Comparison of ENCODE assay signal across 1 cellular context in the genomic region with DNA sequence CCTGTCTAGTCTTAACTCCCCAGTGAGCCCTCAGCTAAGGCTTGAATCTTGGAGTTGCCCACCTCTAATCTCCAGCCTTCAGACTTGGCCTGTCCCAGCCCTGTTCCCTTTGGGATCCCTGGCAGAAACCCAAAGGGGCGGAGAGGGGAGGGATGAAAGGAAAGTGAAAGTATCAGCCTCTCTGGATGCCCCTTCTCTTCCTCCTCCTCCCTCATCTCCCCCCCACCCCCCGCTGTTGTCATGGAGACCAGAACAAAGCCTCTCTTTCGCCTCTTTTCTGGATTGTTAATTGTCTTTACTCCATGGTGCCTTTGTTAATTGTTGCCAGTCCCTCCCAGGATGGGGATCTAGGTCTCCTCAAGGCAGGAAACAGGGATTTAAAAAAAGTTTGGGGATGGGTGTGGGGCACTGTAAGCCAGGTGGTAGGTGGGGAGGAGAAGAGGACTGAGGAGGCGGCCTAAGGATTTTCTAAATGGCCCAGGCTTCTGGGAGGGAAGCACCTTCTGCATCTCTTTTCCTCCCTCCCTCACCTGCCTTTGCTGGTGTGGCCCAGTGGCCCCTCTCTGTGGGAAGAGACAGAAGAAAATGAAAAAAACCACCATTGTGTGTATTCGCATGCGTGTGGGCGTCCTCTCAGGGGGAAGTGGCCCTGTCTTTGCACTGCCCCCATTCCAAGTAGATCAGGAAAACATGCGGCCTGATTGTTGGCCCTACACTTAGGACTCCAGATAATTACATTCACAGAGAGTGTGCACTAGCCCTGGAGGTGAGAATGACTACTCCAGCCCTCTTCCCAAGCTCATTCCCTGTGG.
TF ChIP-seq lines count a peak whose summit lies in the region.

No MANE protein-coding gene starts in this region.

TF ChIP-seq in WTC11, 78 proteins besides CTCF, POLR2A, EP300 and RAD21 (continued from another document):
- TF ChIP-seq, protein P1, sequence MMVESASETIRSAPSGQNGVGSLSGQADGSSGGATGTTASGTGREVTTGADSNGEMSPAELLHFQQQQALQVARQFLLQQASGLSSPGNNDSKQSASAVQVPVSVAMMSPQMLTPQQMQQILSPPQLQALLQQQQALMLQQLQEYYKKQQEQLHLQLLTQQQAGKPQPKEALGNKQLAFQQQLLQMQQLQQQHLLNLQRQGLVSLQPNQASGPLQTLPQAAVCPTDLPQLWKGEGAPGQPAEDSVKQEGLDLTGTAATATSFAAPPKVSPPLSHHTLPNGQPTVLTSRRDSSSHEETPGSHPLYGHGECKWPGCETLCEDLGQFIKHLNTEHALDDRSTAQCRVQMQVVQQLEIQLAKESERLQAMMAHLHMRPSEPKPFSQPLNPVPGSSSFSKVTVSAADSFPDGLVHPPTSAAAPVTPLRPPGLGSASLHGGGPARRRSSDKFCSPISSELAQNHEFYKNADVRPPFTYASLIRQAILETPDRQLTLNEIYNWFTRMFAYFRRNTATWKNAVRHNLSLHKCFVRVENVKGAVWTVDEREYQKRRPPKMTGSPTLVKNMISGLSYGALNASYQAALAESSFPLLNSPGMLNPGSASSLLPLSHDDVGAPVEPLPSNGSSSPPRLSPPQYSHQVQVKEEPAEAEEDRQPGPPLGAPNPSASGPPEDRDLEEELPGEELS (CRISPR knock-in tag; IDR thresholded peaks at IDR 0.05): 0 out of 2 replicates have a peak, but pooled peaks have one; percentile 24
- TF ChIP-seq TP53 (CRISPR knock-in tag; IDR thresholded peaks at IDR 0.05) (no peak), ZNF671 (CRISPR knock-in tag; IDR thresholded peaks at IDR 0.05) (no peak), KAT7 (CRISPR knock-in tag; IDR thresholded peaks at IDR 0.05; ENCODE audit: borderline replicate concordance) (no peak)
- TF ChIP-seq, protein P2, sequence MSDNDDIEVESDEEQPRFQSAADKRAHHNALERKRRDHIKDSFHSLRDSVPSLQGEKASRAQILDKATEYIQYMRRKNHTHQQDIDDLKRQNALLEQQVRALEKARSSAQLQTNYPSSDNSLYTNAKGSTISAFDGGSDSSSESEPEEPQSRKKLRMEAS (CRISPR knock-in tag; IDR thresholded peaks at IDR 0.05): 0 out of 2 replicates have a peak, but pooled peaks have one; percentile 43
